Comparison of ENCODE assay signal across 28 cellular contexts in genomic region chr15:45910671-45911070, GRCh38.
"Had no signal": no experiment of that assay in that cellular context is flagged by ENCODE, and none has a peak within 500 bp of the region (broad histone marks: within the 10 kb centered on the region; RNA-seq: fewer than 3 reads in every experiment).

No MANE protein-coding gene starts in this region.

- ATAC-seq: natural killer cell; psoas muscle; right cardiac atrium; right lobe of liver; stimulated activated memory B cell treated with anti-CD40 and anti-IgM and Interleukin-4, amounts not matched to agents 10 μg/mL and 1 μg/mL and 100 μg/mL, for 72 hours; stimulated activated naive CD8-positive, alpha-beta T cell treated with anti-CD3 and anti-CD28 coated beads, Interleukin-15, amount 100 ng/mL, for 72 hours; stimulated activated naive CD8-positive, alpha-beta T cell treated with anti-CD3 and anti-CD28 coated beads, Interleukin-15, Interleukin-2, amounts not matched to agents 100 U/mL and 50 U/mL, for 24 hours; upper lobe of right lung had no signal

- H3K4me2 ChIP-seq: neural progenitor cell had no signal

- H3K79me2 ChIP-seq: parathyroid adenoma had no signal

- H3K27me3 ChIP-seq: neural progenitor cell, ovary, right lobe of liver, sigmoid colon, spleen, suprapubic skin, testis, tibial artery, transverse colon, upper lobe of right lung, uterus had no signal

- FAIRE-seq: small intestine had no signal

- H3K4me3 ChIP-seq: neural progenitor cell, ovary, psoas muscle, right lobe of liver, sigmoid colon, spleen, suprapubic skin, testis, tibial artery, transverse colon, upper lobe of right lung, uterus had no signal

- H3K9ac ChIP-seq: neural progenitor cell, parathyroid adenoma had no signal

- H2AFZ ChIP-seq: neural progenitor cell, parathyroid adenoma had no signal

- DNase-seq: natural killer cell; occipital lobe; ovary; posterior cingulate gyrus; psoas muscle; right cardiac atrium; right lobe of liver; sigmoid colon; small intestine; spleen; stimulated activated CD4-positive, alpha-beta T cell treated with anti-CD3 and anti-CD28 coated beads, Interleukin-12 subunit alpha, Interleukin-12 subunit beta, amount 100 ng/mL, for 4 hours; stimulated activated CD4-positive, alpha-beta T cell treated with anti-CD3 and anti-CD28 coated beads, Interleukin-1b, Interleukin-23, amount 100 ng/mL, for 48 hours; stimulated activated CD4-positive, alpha-beta T cell treated with anti-CD3 and anti-CD28 coated beads, Interleukin-4, amount 100 ng/mL, for 1 hour; stimulated activated CD4-positive, alpha-beta T cell treated with anti-CD3 and anti-CD28 coated beads, Interleukin-4, amount 100 ng/mL, for 4 hours; stimulated activated CD8-positive, alpha-beta memory T cell treated with anti-CD3 and anti-CD28 coated beads, Interleukin-4, amount 100 ng/mL, for 48 hours; stimulated activated naive CD4-positive, alpha-beta T cell; stimulated activated naive CD8-positive, alpha-beta T cell treated with anti-CD3 and anti-CD28 coated beads, Interleukin-15, amount 100 ng/mL, for 72 hours; stimulated activated naive CD8-positive, alpha-beta T cell treated with anti-CD3 and anti-CD28 coated beads, Interleukin-15, Interleukin-2, amounts not matched to agents 100 U/mL and 50 U/mL, for 24 hours; substantia nigra; testis; tibial artery; transverse colon; upper lobe of right lung; uterus had no signal

- H3K27ac ChIP-seq: neural progenitor cell, ovary, parathyroid adenoma, psoas muscle, right lobe of liver, sigmoid colon, spleen, suprapubic skin, testis, tibial artery, transverse colon, upper lobe of right lung, uterus had no signal

- H3K4me1 ChIP-seq: neural progenitor cell, parathyroid adenoma, psoas muscle, right lobe of liver, sigmoid colon, spleen, suprapubic skin, testis, tibial artery, transverse colon, upper lobe of right lung had no signal

- H3K9me3 ChIP-seq: ovary, right lobe of liver, testis, upper lobe of right lung had no signal

- H3K36me3 ChIP-seq: neural progenitor cell, ovary, right lobe of liver, sigmoid colon, spleen, suprapubic skin, transverse colon, upper lobe of right lung, uterus had no signal
